In the genomic region with DNA sequence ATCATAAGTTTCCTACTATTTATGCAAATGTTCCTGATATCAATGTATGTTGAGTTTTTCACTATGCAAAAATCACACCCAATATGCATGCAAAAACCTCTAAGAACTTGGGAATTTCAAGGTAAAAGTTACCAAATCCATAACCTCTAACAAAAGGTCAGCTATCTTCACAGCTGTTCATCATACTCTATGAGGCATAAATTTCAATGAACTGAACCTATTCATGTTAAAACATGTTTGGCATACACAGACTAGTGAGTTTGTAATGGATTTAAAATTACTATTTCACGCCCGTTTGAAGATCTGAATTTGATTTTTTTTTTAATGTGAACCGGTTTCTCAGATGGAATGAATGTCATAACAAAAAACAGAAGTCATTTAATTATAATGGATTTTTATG, we compare ENCODE assay signal across 18 cellular contexts.
DNase-seq lines count a peak whose midpoint lies in the region; ATAC-seq and TF ChIP-seq lines count a peak whose summit lies in the region.
"Had no signal": no experiment of that assay in that cellular context is flagged by ENCODE, and none has a peak within 500 bp of the region (broad histone marks: within the 10 kb centered on the region; RNA-seq: fewer than 3 reads in every experiment).

No MANE protein-coding gene starts in this region.

- H3K4me2 ChIP-seq in neural progenitor cell = no peak overlapping the region

- H3K4me1 Mint-ChIP-seq in natural killer cell treated with Interleukin-12 subunit alpha and Interleukin-12 subunit beta and Interleukin-15 and Interleukin-18, amount 100 ng/mL, for 72 hours (ENCODE audit: low read depth in 2 of 2) = peaks cover 2 to 5% of the 10 kb centered on the region in 2 donors
- no peaks in the 10 kb centered on the region for H3K4me1 Mint-ChIP-seq in natural killer cell
- H3K4me1 Mint-ChIP-seq in neural progenitor cell = no peaks in the 10 kb centered on the region

- H3K27ac ChIP-seq in SJCRH30 = peak overlapping the region; percentile 65
- H3K27ac ChIP-seq in epithelial cell of prostate = peak overlapping the region; percentile 37
- H3K27ac ChIP-seq in neural progenitor cell = no peak overlapping the region
- H3K27ac ChIP-seq: dorsolateral prefrontal cortex had no signal

- peaks cover 8% of the 10 kb centered on the region for H3K36me3 ChIP-seq in SJCRH30
- no peaks in the 10 kb centered on the region for H3K36me3 ChIP-seq in neural progenitor cell

- POLR2A ChIA-PET in GM10248 (lab: Yijun Ruan, JAX) = no interaction called here

- no peaks in the 10 kb centered on the region for H3K9me3 Mint-ChIP-seq in natural killer cell treated with Interleukin-12 subunit alpha and Interleukin-12 subunit beta and Interleukin-15 and Interleukin-18, amount 100 ng/mL, for 72 hours
- H3K9me3 Mint-ChIP-seq in natural killer cell (no peaks in the 10 kb centered on the region), neural progenitor cell (no peaks in the 10 kb centered on the region)
- H3K9me3 Mint-ChIP-seq: activated CD4-positive, alpha-beta memory T cell treated with anti-CD3 and anti-CD28 coated beads for 36 hours had no signal

- CTCF ChIA-PET in GM10248 (lab: Yijun Ruan, JAX) = interaction anchor here (1.3 to 5.8 kb wide), 6 partner anchors 8 to 257 kb away, joined by 4 to 61 read pairs (median 26); a partner anchor contains a TSS

- DNase-seq in natural killer cell treated with Interleukin-12 subunit alpha and Interleukin-12 subunit beta and Interleukin-15 and Interleukin-18, amount 100 ng/mL, for 72 hours (ENCODE audit: low spot score) = no peak
- DNase-seq in natural killer cell = no peak
- DNase-seq in SJCRH30 = peak in 1 of 2 experiments; percentile 62
- DNase-seq in epithelial cell of prostate (ENCODE audit: low read depth, low spot score) = no peak
- DNase-seq in GM10248 (ENCODE audit: extremely low spot score) = no peak
- DNase-seq in neural progenitor cell (ENCODE audit: low spot score) = no peak
- DNase-seq: activated CD4-positive, alpha-beta memory T cell treated with anti-CD3 and anti-CD28 coated beads for 36 hours; activated gamma-delta T cell treated with Interleukin-2 at 50 U/mL for 16 hours; C1 segment of cervical spinal cord; central memory CD4-positive, alpha-beta T cell; DMS 273 treated with DMSO at 0.1 percent for 48 hours; dorsolateral prefrontal cortex; GOT3; MM.1S; NCI-H1417; NCI-H510A treated with DMSO at 0.1 percent for 48 hours had no signal

- H3K4me3 Mint-ChIP-seq in natural killer cell treated with Interleukin-12 subunit alpha and Interleukin-12 subunit beta and Interleukin-15 and Interleukin-18, amount 100 ng/mL, for 72 hours = no peak overlapping the region
- H3K4me3 Mint-ChIP-seq in natural killer cell (no peak overlapping the region), neural progenitor cell (no peak overlapping the region)
- H3K4me3 Mint-ChIP-seq: activated CD4-positive, alpha-beta memory T cell treated with anti-CD3 and anti-CD28 coated beads for 36 hours had no signal

- H2AFZ ChIP-seq in neural progenitor cell (replicated peaks) = no peak overlapping the region

- H3K27me3 ChIP-seq in SJCRH30 (no peaks in the 10 kb centered on the region), neural progenitor cell (no peaks in the 10 kb centered on the region)
- H3K27me3 ChIP-seq: dorsolateral prefrontal cortex had no signal

- intact Hi-C loops in natural killer cell (cut with micrococcal nuclease) = no loop called here

- H3K79me2 ChIP-seq in neural progenitor cell (ENCODE audit: low read depth) = no peaks in the 10 kb centered on the region

- H3K9me3 ChIP-seq in SJCRH30 (replicated peaks) = no peaks in the 10 kb centered on the region
- no peaks in the 10 kb centered on the region for H3K9me3 ChIP-seq in neural progenitor cell (ENCODE audit: low read depth)

- H3F3A ChIP-seq in neural progenitor cell (ENCODE audit: low read depth) = no peaks in the 10 kb centered on the region

- no peaks in the 10 kb centered on the region for H4K20me1 ChIP-seq in neural progenitor cell (ENCODE audit: low read depth)

- no peaks in the 10 kb centered on the region for H3K36me3 Mint-ChIP-seq in natural killer cell treated with Interleukin-12 subunit alpha and Interleukin-12 subunit beta and Interleukin-15 and Interleukin-18, amount 100 ng/mL, for 72 hours
- H3K36me3 Mint-ChIP-seq in natural killer cell (no peaks in the 10 kb centered on the region), neural progenitor cell (peaks cover 3% of the 10 kb centered on the region)

- H3K9ac ChIP-seq in neural progenitor cell = no peak overlapping the region

- ATAC-seq in natural killer cell treated with Interleukin-12 subunit alpha and Interleukin-12 subunit beta and Interleukin-15 and Interleukin-18, amount 100 ng/mL, for 72 hours = no peak
- ATAC-seq in natural killer cell (no peak), HG02610 (IDR thresholded peaks at IDR 0.05; ENCODE audit: unreplicated experiment) (no peak)
- ATAC-seq: K562 had no signal

- peak overlapping the region; percentile 31 to 50 for H3K27ac Mint-ChIP-seq in natural killer cell treated with Interleukin-12 subunit alpha and Interleukin-12 subunit beta and Interleukin-15 and Interleukin-18, amount 100 ng/mL, for 72 hours
- H3K27ac Mint-ChIP-seq in natural killer cell = peak overlapping the region in 1 of 2 donors; percentile 41
- H3K27ac Mint-ChIP-seq in neural progenitor cell = no peak overlapping the region

- H3K4me3 ChIP-seq in SJCRH30 (no peak overlapping the region), neural progenitor cell (no peak overlapping the region)
- H3K4me3 ChIP-seq: dorsolateral prefrontal cortex, K562 had no signal

- H3K4me1 ChIP-seq in SJCRH30 (peaks cover 36% of the 10 kb centered on the region), neural progenitor cell (no peaks in the 10 kb centered on the region)

- H3K27me3 Mint-ChIP-seq in natural killer cell treated with Interleukin-12 subunit alpha and Interleukin-12 subunit beta and Interleukin-15 and Interleukin-18, amount 100 ng/mL, for 72 hours = no peaks in the 10 kb centered on the region
- H3K27me3 Mint-ChIP-seq in natural killer cell (ENCODE audit: low read depth in 2 of 2) = no peaks in the 10 kb centered on the region
- no peaks in the 10 kb centered on the region for H3K27me3 Mint-ChIP-seq in neural progenitor cell (ENCODE audit: insufficient read depth, low read depth)
- H3K27me3 Mint-ChIP-seq: activated CD4-positive, alpha-beta memory T cell treated with anti-CD3 and anti-CD28 coated beads for 36 hours had no signal

- TF ChIP-seq CTCF in natural killer cell (IDR thresholded peaks at IDR 0.05) (no peak), GM10248 (IDR thresholded peaks at IDR 0.05; ENCODE audit: control extremely low read depth, extremely low read depth, low read depth, missing control alignments) (no peak), neural progenitor cell (IDR thresholded peaks at IDR 0.05) (no peak)
